10 cellular contexts compared by ENCODE assay signal in the genomic region with DNA sequence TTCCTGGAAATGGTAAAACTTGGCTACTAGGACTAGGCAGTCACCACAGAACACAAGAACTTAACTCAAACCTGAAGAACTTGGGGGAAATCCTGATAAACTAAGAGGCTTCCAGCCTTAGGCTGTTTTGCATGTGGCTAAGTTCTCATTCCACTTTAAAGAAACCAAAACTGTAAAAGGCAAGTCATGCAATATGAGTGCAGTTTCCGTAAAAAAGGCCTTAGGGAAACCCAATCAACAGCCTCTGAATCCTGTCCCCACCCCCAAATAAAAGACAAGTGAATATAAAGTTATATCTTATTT.
DNase-seq lines count a peak whose midpoint lies in the region; ATAC-seq, FAIRE-seq and TF ChIP-seq lines count a peak whose summit lies in the region.
"Had no signal": no experiment of that assay in that cellular context is flagged by ENCODE, and none has a peak within 500 bp of the region (broad histone marks: within the 10 kb centered on the region; RNA-seq: fewer than 3 reads in every experiment).

No MANE protein-coding gene starts in this region.

- no peak overlapping the region for H3K4me2 ChIP-seq in K562 (ENCODE audit: insufficient read depth, low read length)

- no peak for TF ChIP-seq RAD21 in K562 (CRISPR knock-in tag; conservative IDR thresholded peaks at IDR 0.05 in 1 of 2, IDR thresholded peaks at IDR 0.05 in 1 of 2)

- intact Hi-C loops in K562 (cut with micrococcal nuclease): no loop called here
- intact Hi-C loops in ovary (cut with DNase I): loop anchor here (5.0 to 10.0 kb wide), 4 partner anchors 206 to 238 kb away; no protein-coding TSS in a partner anchor

- H3K9me3 ChIP-seq in K562 (replicated peaks; ENCODE audit: control insufficient read depth, insufficient read depth, low read depth, low read length) (no peaks in the 10 kb centered on the region), ovary (no peaks in the 10 kb centered on the region)

- 31% methylated on average over 1 of the region's 1 CpG for WGBS in K562 (ENCODE audit: insufficient coverage, low coverage, missing lambda C conversion rate)
- WGBS in ovary, 3 donors: 84 to 94% (median 93%) methylated on average over 1 of the region's 1 CpG

- H3K4me3 ChIP-seq in K562 (no peak overlapping the region), ovary (no peak overlapping the region)

- no TSS peak for BruUV-seq in K562 (replicated peaks; lab: Mats Ljungman, UMichigan)

- TF ChIP-seq EP300 in K562 (IDR thresholded peaks at IDR 0.05; ENCODE audit: low read length): no peak
- no peak for TF ChIP-seq EP300 in ovary (IDR thresholded peaks at IDR 0.05)

- DNase-seq in K562 (ENCODE audit: extremely low read depth in 1 of 4, low spot score in 3 of 4) (no peak), ovary (no peak), SHP77 (lab: John Stamatoyannopoulos, UW) (no peak), DMS53 (lab: John Stamatoyannopoulos, UW) (no peak)
- no peak for DNase-seq in stimulated activated CD4-positive, alpha-beta T cell treated with anti-CD3 and anti-CD28 coated beads, Interleukin-15, amount 100 ng/mL, for 24 hours
- DNase-seq: KBM-7, NCI-H226 had no signal

- peaks cover 18% of the 10 kb centered on the region; the same call in 2 of the 3 replicates for H3K79me2 ChIP-seq in K562 (ENCODE audit: control insufficient read depth, insufficient read depth, low read length)

- H3K27ac ChIP-seq in K562 (ENCODE audit: extremely low read depth, low read depth, low read length): peak overlapping the region; percentile 41; the same call in 1 of the 3 replicates
- no peak overlapping the region for H3K27ac ChIP-seq in ovary

- CTCF ChIA-PET in K562 (lab: Yijun Ruan, JAX; ENCODE audit: low intra/inter-chr PET ratio): interaction anchor here (0.6 to 4.1 kb wide), 4 partner anchors 209 to 1718 kb away, joined by 3 to 60 read pairs (median 27); no protein-coding TSS in a partner anchor

- ATAC-seq in GM18867 (IDR thresholded peaks at IDR 0.05; ENCODE audit: unreplicated experiment) (peak; percentile 47), GM21515 (IDR thresholded peaks at IDR 0.05; ENCODE audit: unreplicated experiment) (peak; percentile 55), HG03196 (IDR thresholded peaks at IDR 0.05; ENCODE audit: unreplicated experiment) (peak; percentile 63), K562 (peak; percentile 41; the same call in 2 of the 3 replicates)

- POLR2A ChIA-PET in K562 (lab: Yijun Ruan, JAX): no interaction called here

- no peak overlapping the region for H2AFZ ChIP-seq in K562 (ENCODE audit: low read depth, low read length)

- TF ChIP-seq POLR2A in K562 (conservative IDR thresholded peaks at IDR 0.05) (no peak), ovary (IDR thresholded peaks at IDR 0.05) (no peak)

- H3K4me1 ChIP-seq in K562 (replicated peaks in 1 of 2; ENCODE audit: control insufficient read depth in 2 of 2, insufficient read depth in 2 of 2, low read length in 2 of 2): peaks cover 0 to 9% of the 10 kb centered on the region in 2 experiments; a peak in 2 of 5 replicates
- no peaks in the 10 kb centered on the region for H3K4me1 ChIP-seq in ovary (ENCODE audit: insufficient read depth)

- in situ Hi-C loops in K562 (cut with MboI): loop anchor here (5.0 to 25.0 kb wide), 3 partner anchors 206 to 471 kb away; no protein-coding TSS in a partner anchor

- TF ChIP-seq CTCF in K562 (IDR thresholded peaks at IDR 0.05 in 2 of 3, conservative IDR thresholded peaks at IDR 0.05 in 1 of 3; ENCODE audit: insufficient read depth in 2 of 3, low read depth in 1 of 3, low read length in 3 of 3): no peak
- TF ChIP-seq CTCF in ovary (IDR thresholded peaks at IDR 0.05): no peak

- peaks cover 43% of the 10 kb centered on the region for H3K36me3 ChIP-seq in K562 (ENCODE audit: control insufficient read depth, insufficient read depth, low read length)
- no peaks in the 10 kb centered on the region for H3K36me3 ChIP-seq in ovary

- H3K9ac ChIP-seq in K562 (ENCODE audit: insufficient read depth in 1 of 2, low read depth in 2 of 2, low read length in 2 of 2): no peak overlapping the region

- H3K9me1 ChIP-seq in K562 (ENCODE audit: control insufficient read depth, insufficient read depth, low read length): no peaks in the 10 kb centered on the region

- H4K20me1 ChIP-seq in K562 (replicated peaks; ENCODE audit: control insufficient read depth, insufficient read depth, low read length): no peaks in the 10 kb centered on the region

- no peak for FAIRE-seq in K562 (lab: Jason Lieb, UNC)

- H3K27me3 ChIP-seq in K562 (ENCODE audit: control insufficient read depth in 2 of 2, insufficient read depth in 2 of 2, low read length in 2 of 2) (no peaks in the 10 kb centered on the region), ovary (no peaks in the 10 kb centered on the region)

TF ChIP-seq in K562, 482 proteins besides CTCF, POLR2A, EP300 and RAD21:
- TF ChIP-seq ZBTB8A (IDR thresholded peaks at IDR 0.05; ENCODE audit: partially characterized antibody) (no peak), MAFG (tag; conservative IDR thresholded peaks at IDR 0.05) (peak; percentile 21; the same call in 1 of the 2 replicates), NFE2 (IDR thresholded peaks at IDR 0.05; ENCODE audit: low read depth) (0 out of 2 replicates have a peak, but pooled peaks have one; percentile 13)
